ENCODE assay signal across 8 cellular contexts in the genomic region with DNA sequence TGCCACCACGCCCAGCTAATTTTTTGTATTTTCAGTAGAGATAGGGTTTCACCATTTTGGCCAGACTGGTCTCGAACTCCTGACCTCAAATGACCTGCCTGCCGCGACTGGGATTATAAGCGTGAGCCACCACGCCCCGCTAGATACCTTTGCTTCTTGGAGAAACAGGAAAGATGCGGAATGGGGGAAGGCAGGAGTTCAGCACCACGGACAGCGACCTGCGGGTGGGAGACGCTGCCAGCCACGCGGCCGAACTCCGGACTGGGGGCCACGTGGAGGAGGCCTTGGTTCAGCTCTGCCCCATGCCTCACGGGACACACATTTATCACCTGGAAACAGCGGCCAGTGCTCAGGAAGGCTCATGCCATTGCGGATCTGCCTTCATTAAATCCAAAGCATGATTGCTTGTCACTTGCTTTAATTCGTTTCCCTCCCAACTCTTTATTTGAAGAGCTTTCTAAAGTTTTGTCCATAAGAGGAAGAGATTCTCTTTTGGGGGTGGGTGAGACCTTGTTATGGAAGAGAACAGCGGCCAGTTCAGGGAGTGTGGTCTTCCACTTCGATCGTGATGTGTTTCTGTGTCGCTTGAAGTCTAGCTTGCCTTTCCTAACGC.
DNase-seq lines count a peak whose midpoint lies in the region; ATAC-seq lines count a peak whose summit lies in the region.

No MANE protein-coding gene starts in this region.

- DNase-seq in ACHN (peak; percentile 78), M059J (ENCODE audit: low read depth) (peak; percentile 44), left cardiac atrium (peak; percentile 63), NCI-H526 (lab: John Stamatoyannopoulos, UW) (no peak)
- peak; percentile 43 to 54 for DNase-seq in activated T-cell treated with anti-CD3 and anti-CD28 coated beads, Interleukin-2, amount 50 U/mL, for 48 hours
- DNase-seq in stimulated activated CD4-positive, alpha-beta T cell treated with anti-CD3 and anti-CD28 coated beads, Interleukin-12 subunit alpha, Interleukin-12 subunit beta, amount 100 ng/mL, for 4 hours, result peak; percentile 37

- in situ Hi-C loops in ACHN (cut with HindIII; ENCODE audit: low pct_ligation_motif_present, low pct_unique_long_range_greater_than_20kb, low sequenced_read_pairs), result no loop called here

- intact Hi-C loops in left cardiac atrium (cut with DNase I), result no loop called here

- ATAC-seq in left cardiac atrium (peak; percentile 63), HG03095 (IDR thresholded peaks at IDR 0.05; ENCODE audit: unreplicated experiment) (no peak), GM18870 (IDR thresholded peaks at IDR 0.05; ENCODE audit: unreplicated experiment) (no peak)

Comparison
In these comparisons a context has a peak if more than half of its experiments do, and no peak if none do; other contexts are left out.
1. DNase-seq: peak in ACHN (single experiment), M059J (single experiment), activated T-cell treated with anti-CD3 and anti-CD28 coated beads, Interleukin-2, amount 50 U/mL, for 48 hours (2 of 2), left cardiac atrium (single experiment) and stimulated activated CD4-positive, alpha-beta T cell treated with anti-CD3 and anti-CD28 coated beads, Interleukin-12 subunit alpha, Interleukin-12 subunit beta, amount 100 ng/mL, for 4 hours (single experiment); none in NCI-H526 (0 of 2).
2. ATAC-seq: peak in left cardiac atrium (2 of 2); none in HG03095 (single experiment) and GM18870 (single experiment).